In genomic region chr4:40395908-40396806, GRCh38 we compare ENCODE assay signal across 10 cellular contexts.
DNase-seq lines count a peak whose midpoint lies in the region; ATAC-seq, FAIRE-seq and TF ChIP-seq lines count a peak whose summit lies in the region.
"Had no signal": no experiment of that assay in that cellular context is flagged by ENCODE, and none has a peak within 500 bp of the region (broad histone marks: within the 10 kb centered on the region; RNA-seq: fewer than 3 reads in every experiment).

No MANE protein-coding gene starts in this region.

- no peak for TF ChIP-seq CTCF in fibroblast of mammary gland (conservative IDR thresholded peaks at IDR 0.05; ENCODE audit: control insufficient read depth, insufficient read depth, low read depth, low read length)
- TF ChIP-seq CTCF in pancreas (IDR thresholded peaks at IDR 0.05), result no peak
- no peak for TF ChIP-seq CTCF in CD8-positive, alpha-beta T cell (IDR thresholded peaks at IDR 0.05)

- no peaks in the 10 kb centered on the region for H3K27me3 Mint-ChIP-seq in CD8-positive, alpha-beta T cell (ENCODE audit: low read depth)

- H3K4me1 Mint-ChIP-seq in CD8-positive, alpha-beta T cell (ENCODE audit: low read depth), result no peaks in the 10 kb centered on the region

- DNase-seq in ELF-1 (ENCODE audit: low read depth, low spot score) (peak; percentile 31), NCI-H2196 treated with DMSO at 0.1 percent for 48 hours (lab: John Stamatoyannopoulos, UW; ENCODE audit: unreplicated experiment) (peak; percentile 95), fibroblast of mammary gland (ENCODE audit: low read depth) (peak; percentile 64), pancreas (peak; percentile 75 to 96 (median 93)), posterior vena cava (ENCODE audit: low spot score) (no peak), NOMO-1 treated with DMSO at 0.1 percent for 48 hours (lab: John Stamatoyannopoulos, UW; ENCODE audit: unreplicated experiment) (no peak), EL (no peak)
- no peak for DNase-seq in CD8-positive, alpha-beta T cell
- DNase-seq: NCI-H446 treated with DMSO at 0.1 percent for 48 hours had no signal

- POLR2A ChIA-PET in CD8-positive, alpha-beta T cell (lab: Charles Lee), result no interaction called here

- intact Hi-C loops in pancreas (cut with DNase I), result no loop called here
- intact Hi-C loops in posterior vena cava (cut with DNase I), result loop anchor here in 1 of 2 donors (5.0 kb wide), 1 partner anchor 319 kb away; no protein-coding TSS in a partner anchor
- intact Hi-C loops in CD8-positive, alpha-beta T cell (cut with DNase I, micrococcal nuclease), result no loop called here

- peak; percentile 95 to 98 (median 98) for ATAC-seq in pancreas
- ATAC-seq in CD8-positive, alpha-beta T cell, result no peak

- H3K4me1 ChIP-seq in pancreas, result peaks cover 17 to 26% (median 23%) of the 10 kb centered on the region in 3 donors
- H3K4me1 ChIP-seq in CD8-positive, alpha-beta T cell (ENCODE audit: insufficient read depth, low read length), result no peaks in the 10 kb centered on the region

- no peaks in the 10 kb centered on the region for H3K36me3 ChIP-seq in pancreas
- H3K36me3 ChIP-seq in CD8-positive, alpha-beta T cell (ENCODE audit: insufficient read depth, low read length), result no peaks in the 10 kb centered on the region

- peak overlapping the region; percentile 65 to 87 (median 76) for H3K27ac ChIP-seq in pancreas
- no peak overlapping the region for H3K27ac ChIP-seq in CD8-positive, alpha-beta T cell (ENCODE audit: low read depth, low read length)

- WGBS in pancreas, 2 donors, result 39 to 41% methylated on average over 7 of the region's 7 CpGs

- no peaks in the 10 kb centered on the region for H3K27me3 ChIP-seq in pancreas
- H3K27me3 ChIP-seq in CD8-positive, alpha-beta T cell (ENCODE audit: insufficient read depth, low read length), result no peaks in the 10 kb centered on the region

- CTCF ChIA-PET in CD8-positive, alpha-beta T cell (lab: Charles Lee), result no interaction called here

- H3K4me3 Mint-ChIP-seq in CD8-positive, alpha-beta T cell, result no peak overlapping the region

- no peak overlapping the region for H3K4me3 ChIP-seq in fibroblast of mammary gland (ENCODE audit: control insufficient read depth, low read depth, low read length)
- peak overlapping the region in 1 of 4 donors; percentile 3 for H3K4me3 ChIP-seq in pancreas
- H3K4me3 ChIP-seq in CD8-positive, alpha-beta T cell (ENCODE audit: low read depth, low read length), result no peak overlapping the region

- H3K9me3 Mint-ChIP-seq in CD8-positive, alpha-beta T cell, result no peaks in the 10 kb centered on the region

- H3K27ac Mint-ChIP-seq in CD8-positive, alpha-beta T cell, result no peak overlapping the region

- H3K36me3 Mint-ChIP-seq in CD8-positive, alpha-beta T cell, result no peaks in the 10 kb centered on the region

- FAIRE-seq in pancreas (lab: Jason Lieb, UNC), result no peak
- FAIRE-seq: G401.6 had no signal

- H3K9me3 ChIP-seq in pancreas, result no peaks in the 10 kb centered on the region
- no peaks in the 10 kb centered on the region for H3K9me3 ChIP-seq in CD8-positive, alpha-beta T cell (ENCODE audit: low read length)

Comparison
In these comparisons a context has a peak if more than half of its experiments do, and no peak if none do; other contexts are left out.
1. DNase-seq: peak in ELF-1 (single experiment), NCI-H2196 treated with DMSO at 0.1 percent for 48 hours (single experiment), fibroblast of mammary gland (single experiment) and pancreas (6 of 6); none in posterior vena cava (single experiment), NOMO-1 treated with DMSO at 0.1 percent for 48 hours (single experiment), EL (single experiment) and CD8-positive, alpha-beta T cell (0 of 7).